In genomic region chr14:50599700-50600444, GRCh38 we compare ENCODE assay signal across 8 cellular contexts. TPM values are rescaled to one million over a fixed set of nuclear protein-coding genes. Genes with fewer than 3 reads are reported as not detected.
DNase-seq lines count a peak whose midpoint lies in the region; ATAC-seq and TF ChIP-seq lines count a peak whose summit lies in the region.

No MANE protein-coding gene starts in this region.

- no peaks in the 10 kb centered on the region for H3K9me3 Mint-ChIP-seq in activated T-helper 2 cell treated with anti-CD3 and anti-CD28 coated beads, Interferon-gamma antibody, Interleukin-2, Interleukin-4, amounts not matched to agents 10 μg/mL and 5 μg/mL and 100 μg/mL, durations not matched to agents 14 hours and 24 hours and 36 hours
- no peaks in the 10 kb centered on the region for H3K9me3 Mint-ChIP-seq in T-helper 2 cell treated with Interferon-gamma antibody and Interleukin-4, amounts not matched to agents 5 μg/mL and 100 μg/mL, for 36 hours

- peaks cover 3% of the 10 kb centered on the region for H3K4me1 Mint-ChIP-seq in activated T-helper 2 cell treated with anti-CD3 and anti-CD28 coated beads, Interferon-gamma antibody, Interleukin-2, Interleukin-4, amounts not matched to agents 10 μg/mL and 5 μg/mL and 100 μg/mL, durations not matched to agents 14 hours and 24 hours and 36 hours (ENCODE audit: low read depth)
- H3K4me1 Mint-ChIP-seq in T-helper 2 cell treated with Interferon-gamma antibody and Interleukin-4, amounts not matched to agents 5 μg/mL and 100 μg/mL, for 36 hours (ENCODE audit: low read depth), result peaks cover 3% of the 10 kb centered on the region

- no peak for ATAC-seq in GM18873 (IDR thresholded peaks at IDR 0.05; ENCODE audit: low FRiP score, unreplicated experiment)

- TF ChIP-seq POLR2A in esophagus squamous epithelium (IDR thresholded peaks at IDR 0.05), result no peak

- peaks cover 8% of the 10 kb centered on the region for H3K27me3 Mint-ChIP-seq in activated T-helper 2 cell treated with anti-CD3 and anti-CD28 coated beads, Interferon-gamma antibody, Interleukin-2, Interleukin-4, amounts not matched to agents 10 μg/mL and 5 μg/mL and 100 μg/mL, durations not matched to agents 14 hours and 24 hours and 36 hours (ENCODE audit: low read depth)
- H3K27me3 Mint-ChIP-seq in T-helper 2 cell treated with Interferon-gamma antibody and Interleukin-4, amounts not matched to agents 5 μg/mL and 100 μg/mL, for 36 hours (ENCODE audit: low read depth), result peaks cover 8% of the 10 kb centered on the region

- DNase-seq in AG08395 (ENCODE audit: low spot score) (peak; percentile 47), GM13977 (ENCODE audit: low spot score) (peak; percentile 18), esophagus squamous epithelium (lab: John Stamatoyannopoulos, UW) (no peak), non-pigmented ciliary epithelial cell (ENCODE audit: low read depth) (peak; percentile 24)
- no peak for DNase-seq in activated T-helper 2 cell treated with anti-CD3 and anti-CD28 coated beads, Interferon-gamma antibody, Interleukin-2, Interleukin-4, amounts not matched to agents 10 μg/mL and 5 μg/mL and 100 μg/mL, durations not matched to agents 14 hours and 24 hours and 36 hours (ENCODE audit: low spot score)
- DNase-seq in T-helper 2 cell treated with Interferon-gamma antibody and Interleukin-4, amounts not matched to agents 5 μg/mL and 100 μg/mL, for 36 hours (ENCODE audit: low spot score), result no peak

- no peaks in the 10 kb centered on the region for H3K36me3 Mint-ChIP-seq in activated T-helper 2 cell treated with anti-CD3 and anti-CD28 coated beads, Interferon-gamma antibody, Interleukin-2, Interleukin-4, amounts not matched to agents 10 μg/mL and 5 μg/mL and 100 μg/mL, durations not matched to agents 14 hours and 24 hours and 36 hours (ENCODE audit: low read depth)
- H3K36me3 Mint-ChIP-seq in T-helper 2 cell treated with Interferon-gamma antibody and Interleukin-4, amounts not matched to agents 5 μg/mL and 100 μg/mL, for 36 hours (ENCODE audit: low read depth), result no peaks in the 10 kb centered on the region

- no peak overlapping the region for H3K27ac ChIP-seq in OCI-LY3 (ENCODE audit: low read length)
- H3K27ac ChIP-seq in esophagus squamous epithelium, result peak overlapping the region in 1 of 4 donors; percentile 32

- 0 out of 2 replicates have a peak, but pooled peaks cover 4% of the 10 kb centered on the region for H3K27me3 ChIP-seq in OCI-LY3 (ENCODE audit: low read depth, low read length)
- H3K27me3 ChIP-seq in esophagus squamous epithelium, result no peaks in the 10 kb centered on the region

- in situ Hi-C loops in GM13977 (cut with MboI; ENCODE audit: low pct_unique_long_range_greater_than_20kb, low sequenced_read_pairs, unreplicated experiment), result loop anchor here (25.0 kb wide), 2 partner anchors 112 to 262 kb away; partner anchors contain the start of gene ABHD12B

- H3K4me1 ChIP-seq in OCI-LY3 (ENCODE audit: low read length) (no peaks in the 10 kb centered on the region), esophagus squamous epithelium (peaks cover 0 to 12% (median 0%) of the 10 kb centered on the region in 3 donors)

- no peak overlapping the region for H2AFZ ChIP-seq in OCI-LY3 (ENCODE audit: low read depth, low read length)

- no peak overlapping the region for H3K9ac ChIP-seq in OCI-LY3 (ENCODE audit: low read length)

- peak; percentile 62 for TF ChIP-seq CTCF in GM13977 (IDR thresholded peaks at IDR 0.05; ENCODE audit: extremely low read depth, insufficient read depth, missing control alignments)
- TF ChIP-seq CTCF in OCI-LY3 (IDR thresholded peaks at IDR 0.05; ENCODE audit: low read depth, low read length), result peak; percentile 80
- peak; percentile 24 to 56 (median 30) for TF ChIP-seq CTCF in esophagus squamous epithelium (IDR thresholded peaks at IDR 0.05)

- H3K4me3 Mint-ChIP-seq in activated T-helper 2 cell treated with anti-CD3 and anti-CD28 coated beads, Interferon-gamma antibody, Interleukin-2, Interleukin-4, amounts not matched to agents 10 μg/mL and 5 μg/mL and 100 μg/mL, durations not matched to agents 14 hours and 24 hours and 36 hours (ENCODE audit: low read depth), result no peak overlapping the region
- H3K4me3 Mint-ChIP-seq in T-helper 2 cell treated with Interferon-gamma antibody and Interleukin-4, amounts not matched to agents 5 μg/mL and 100 μg/mL, for 36 hours, result no peak overlapping the region

- H3K4me2 ChIP-seq in OCI-LY3 (ENCODE audit: low read length), result no peak overlapping the region

- H4K20me1 ChIP-seq in OCI-LY3 (ENCODE audit: insufficient read depth, low read length), result no peaks in the 10 kb centered on the region

- H3K79me2 ChIP-seq in OCI-LY3 (ENCODE audit: low read length), result no peaks in the 10 kb centered on the region

- H3K4me3 ChIP-seq in OCI-LY3 (ENCODE audit: low read length) (no peak overlapping the region), esophagus squamous epithelium (no peak overlapping the region)

- WGBS in esophagus squamous epithelium, 2 donors, result 26 to 29% methylated on average over 4 of the region's 4 CpGs

- H3K27ac Mint-ChIP-seq in activated T-helper 2 cell treated with anti-CD3 and anti-CD28 coated beads, Interferon-gamma antibody, Interleukin-2, Interleukin-4, amounts not matched to agents 10 μg/mL and 5 μg/mL and 100 μg/mL, durations not matched to agents 14 hours and 24 hours and 36 hours, result no peak overlapping the region
- H3K27ac Mint-ChIP-seq in T-helper 2 cell treated with Interferon-gamma antibody and Interleukin-4, amounts not matched to agents 5 μg/mL and 100 μg/mL, for 36 hours, result no peak overlapping the region

- no peaks in the 10 kb centered on the region for H3K36me3 ChIP-seq in OCI-LY3 (replicated peaks; ENCODE audit: low read depth, low read length)
- H3K36me3 ChIP-seq in esophagus squamous epithelium, result no peaks in the 10 kb centered on the region

- intact Hi-C loops in esophagus squamous epithelium (cut with DNase I), result loop anchor here (5.0 kb wide), 1 partner anchor 172 kb away; no protein-coding TSS in a partner anchor
- intact Hi-C loops in activated T-helper 2 cell treated with anti-CD3 and anti-CD28 coated beads, Interferon-gamma antibody, Interleukin-2, Interleukin-4, amounts not matched to agents 10 μg/mL and 5 μg/mL and 100 μg/mL, durations not matched to agents 14 hours and 24 hours and 36 hours (cut with micrococcal nuclease), result loop anchor here (1.0 kb wide), 1 partner anchor 178 kb away; no protein-coding TSS in a partner anchor

- H3K9me3 ChIP-seq in OCI-LY3 (ENCODE audit: insufficient read depth, low read length) (no peaks in the 10 kb centered on the region), esophagus squamous epithelium (no peaks in the 10 kb centered on the region)

RNA-seq across cellular contexts. Expression of gene ATL1, which starts 39.9 kb away (rescaled TPM):
- total RNA-seq in esophagus squamous epithelium, result 1 to 10 TPM; 3.3 to 7.3 (median 6.0) TPM
- total RNA-seq in activated T-helper 2 cell treated with anti-CD3 and anti-CD28 coated beads, Interferon-gamma antibody, Interleukin-2, Interleukin-4, amounts not matched to agents 10 μg/mL and 5 μg/mL and 100 μg/mL, durations not matched to agents 14 hours and 24 hours and 36 hours, result 1.3 and 2.1 TPM in 2 replicates

Comparison
In these comparisons a context has a peak if more than half of its experiments do, and no peak if none do; other contexts are left out.
1. DNase-seq: peak in AG08395 (single experiment), GM13977 (single experiment) and non-pigmented ciliary epithelial cell (single experiment); none in esophagus squamous epithelium (single experiment), activated T-helper 2 cell treated with anti-CD3 and anti-CD28 coated beads, Interferon-gamma antibody, Interleukin-2, Interleukin-4, amounts not matched to agents 10 μg/mL and 5 μg/mL and 100 μg/mL, durations not matched to agents 14 hours and 24 hours and 36 hours (single experiment) and T-helper 2 cell treated with Interferon-gamma antibody and Interleukin-4, amounts not matched to agents 5 μg/mL and 100 μg/mL, for 36 hours (single experiment).
2. CTCF ChIP-seq: peak in every context shown above with its lines; median percentile 80 in OCI-LY3; 62 in GM13977; 30 in esophagus squamous epithelium.